ENCODE assay signal across 22 cellular contexts in genomic region chr6:136696783-136697364, GRCh38.
A peak's percentile ranks its signal among the peaks of the same experiment; 100 is the strongest.
DNase-seq lines count a peak whose midpoint lies in the region; ATAC-seq and TF ChIP-seq lines count a peak whose summit lies in the region.
"Had no signal": no experiment of that assay in that cellular context is flagged by ENCODE, and none has a peak within 500 bp of the region (broad histone marks: within the 10 kb centered on the region; RNA-seq: fewer than 3 reads in every experiment).

No MANE protein-coding gene starts in this region.

- no peaks in the 10 kb centered on the region for H3K9me2 ChIP-seq in Karpas-422 (replicated peaks; ENCODE audit: insufficient read depth, low read length)

- H2AFZ ChIP-seq in Karpas-422 (ENCODE audit: low read length), result no peak overlapping the region

- H4K20me1 ChIP-seq in Karpas-422 (ENCODE audit: insufficient read depth, low read depth, low read length), result no peaks in the 10 kb centered on the region
- H4K20me1 ChIP-seq: BLaER1 had no signal

- H3K4me1 Mint-ChIP-seq in type B pancreatic cell (ENCODE audit: unreplicated experiment), result peaks cover 11% of the 10 kb centered on the region
- peaks cover 17 to 26% of the 10 kb centered on the region in 2 donors for H3K4me1 Mint-ChIP-seq in effector memory CD8-positive, alpha-beta T cell (ENCODE audit: low read depth in 2 of 2)

- no peaks in the 10 kb centered on the region for H3K9me3 ChIP-seq in Karpas-422 (ENCODE audit: low read length)
- H3K9me3 ChIP-seq: BLaER1 had no signal

- H3K36me3 ChIP-seq in Karpas-422 (ENCODE audit: insufficient read depth, low read length), result no peaks in the 10 kb centered on the region
- H3K36me3 ChIP-seq: BLaER1 had no signal

- H3K9ac ChIP-seq in Karpas-422 (ENCODE audit: low read length), result no peak overlapping the region
- H3K9ac ChIP-seq: BLaER1 had no signal

- ATAC-seq in esophagus mucosa (peak; percentile 82), GM19351 (IDR thresholded peaks at IDR 0.05; ENCODE audit: unreplicated experiment) (no peak)
- no peak for ATAC-seq in effector memory CD8-positive, alpha-beta T cell (replicated peaks)
- ATAC-seq: natural killer cell; stimulated activated naive CD8-positive, alpha-beta T cell treated with anti-CD3 and anti-CD28 coated beads, Interleukin-15, Interleukin-2, amounts not matched to agents 100 U/mL and 50 U/mL, for 24 hours had no signal

- TF ChIP-seq CTCF in type B pancreatic cell (conservative IDR thresholded peaks at IDR 0.05), result no peak

- no peaks in the 10 kb centered on the region for H3K27me3 ChIP-seq in Karpas-422 (ENCODE audit: low read length)
- H3K27me3 ChIP-seq: BLaER1 had no signal

- DNase-seq in NCI-H2107 treated with DMSO at 0.1 percent for 48 hours (lab: John Stamatoyannopoulos, UW; ENCODE audit: unreplicated experiment) (peak; percentile 13), NCI-H2107 (lab: John Stamatoyannopoulos, UW) (no peak), RPMI8226 (peak; percentile 61), type B pancreatic cell (ENCODE audit: extremely low spot score, unreplicated experiment) (no peak), Karpas-422 (no peak)
- no peak for DNase-seq in effector memory CD8-positive, alpha-beta T cell
- DNase-seq: activated CD4-positive, alpha-beta T cell treated with anti-CD3 and anti-CD28 coated beads for 1 hour; Calu3; cortex of kidney; H7; hypothalamus; kidney; natural killer cell; NCI-H2171; posterior cingulate gyrus; stimulated activated naive CD8-positive, alpha-beta T cell treated with anti-CD3 and anti-CD28 coated beads, Interleukin-15, Interleukin-2, amounts not matched to agents 100 U/mL and 50 U/mL, for 24 hours had no signal

- H3K9me3 Mint-ChIP-seq in type B pancreatic cell, result no peaks in the 10 kb centered on the region
- H3K9me3 Mint-ChIP-seq in effector memory CD8-positive, alpha-beta T cell, result no peaks in the 10 kb centered on the region
- H3K9me3 Mint-ChIP-seq: activated T-helper 1 cell treated with anti-CD3 and anti-CD28 coated beads, Interleukin-12 subunit alpha, Interleukin-12 subunit beta, Interleukin-2, Interleukin-4 antibody, amounts not matched to agents 30 ng/mL and 10 ng/mL and 1 ng/mL, durations not matched to agents 14 hours and 24 hours and 36 hours; brain; natural killer cell had no signal

- no peak overlapping the region for H3K27ac ChIP-seq in Karpas-422 (ENCODE audit: low read length)
- H3K27ac ChIP-seq: BLaER1 had no signal

- H3K27ac Mint-ChIP-seq in type B pancreatic cell, result peak overlapping the region; percentile 79
- H3K27ac Mint-ChIP-seq in effector memory CD8-positive, alpha-beta T cell, result no peak overlapping the region
- H3K27ac Mint-ChIP-seq: activated naive CD8-positive, alpha-beta T cell; activated T-helper 1 cell treated with anti-CD3 and anti-CD28 coated beads, Interleukin-12 subunit alpha, Interleukin-12 subunit beta, Interleukin-2, Interleukin-4 antibody, amounts not matched to agents 30 ng/mL and 10 ng/mL and 1 ng/mL, durations not matched to agents 14 hours and 24 hours and 36 hours; natural killer cell had no signal

- H3K4me3 Mint-ChIP-seq in type B pancreatic cell, result peak overlapping the region; percentile 12
- H3K4me3 Mint-ChIP-seq in effector memory CD8-positive, alpha-beta T cell, result no peak overlapping the region
- H3K4me3 Mint-ChIP-seq: activated naive CD8-positive, alpha-beta T cell; activated T-helper 1 cell treated with anti-CD3 and anti-CD28 coated beads, Interleukin-12 subunit alpha, Interleukin-12 subunit beta, Interleukin-2, Interleukin-4 antibody, amounts not matched to agents 30 ng/mL and 10 ng/mL and 1 ng/mL, durations not matched to agents 14 hours and 24 hours and 36 hours; brain; natural killer cell had no signal

- H3K4me1 ChIP-seq in Karpas-422 (ENCODE audit: low read length), result no peaks in the 10 kb centered on the region
- H3K4me1 ChIP-seq: BLaER1 had no signal

- H3K27me3 Mint-ChIP-seq in type B pancreatic cell, result no peaks in the 10 kb centered on the region
- no peaks in the 10 kb centered on the region for H3K27me3 Mint-ChIP-seq in effector memory CD8-positive, alpha-beta T cell
- H3K27me3 Mint-ChIP-seq: activated naive CD8-positive, alpha-beta T cell had no signal

- no peaks in the 10 kb centered on the region for H3K36me3 Mint-ChIP-seq in type B pancreatic cell
- peaks cover 55% of the 10 kb centered on the region for H3K36me3 Mint-ChIP-seq in effector memory CD8-positive, alpha-beta T cell (ENCODE audit: insufficient read depth)
- H3K36me3 Mint-ChIP-seq: brain, natural killer cell had no signal

- H3K79me2 ChIP-seq in Karpas-422 (ENCODE audit: low read length), result no peaks in the 10 kb centered on the region

- H3K4me2 ChIP-seq in Karpas-422 (ENCODE audit: low read depth, low read length, poor library complexity, severe bottlenecking), result no peak overlapping the region
- H3K4me2 ChIP-seq: BLaER1 had no signal

- H3K4me3 ChIP-seq in Karpas-422 (ENCODE audit: low read length), result no peak overlapping the region
- H3K4me3 ChIP-seq: BLaER1 had no signal

Comparison
In these comparisons a context has a peak if more than half of its experiments do, and no peak if none do; other contexts are left out.
1. DNase-seq: peak in NCI-H2107 treated with DMSO at 0.1 percent for 48 hours (single experiment) and RPMI8226 (single experiment); none in NCI-H2107 (single experiment), type B pancreatic cell (single experiment), Karpas-422 (single experiment) and effector memory CD8-positive, alpha-beta T cell (0 of 3).